Comparison of ENCODE assay signal across 14 cellular contexts in genomic region chr11:76767659-76768058, GRCh38. TPM values are rescaled to one million over a fixed set of nuclear protein-coding genes. Genes with fewer than 3 reads are reported as not detected.
DNase-seq lines count a peak whose midpoint lies in the region; ATAC-seq and TF ChIP-seq lines count a peak whose summit lies in the region.
"Had no signal": no experiment of that assay in that cellular context is flagged by ENCODE, and none has a peak within 500 bp of the region (broad histone marks: within the 10 kb centered on the region; RNA-seq: fewer than 3 reads in every experiment).

No MANE protein-coding gene starts in this region.

- no peaks in the 10 kb centered on the region for H3K9me3 Mint-ChIP-seq in activated naive CD8-positive, alpha-beta T cell treated with anti-CD3 and anti-CD28 coated beads, Interleukin-2, amount 10 ng/mL, durations not matched to agents 7 days and 5 days
- no peaks in the 10 kb centered on the region for H3K9me3 Mint-ChIP-seq in activated naive CD8-positive, alpha-beta T cell treated with anti-CD3 and anti-CD28 coated beads for 36 hours

- TF ChIP-seq CTCF in mammary epithelial cell (conservative IDR thresholded peaks at IDR 0.05 in 1 of 2, IDR thresholded peaks at IDR 0.05 in 1 of 2; ENCODE audit: extremely low read depth in 1 of 2, insufficient read depth in 1 of 2, low read depth in 1 of 2, low read length in 2 of 2), result no peak

- POLR2A ChIA-PET in activated naive CD8-positive, alpha-beta T cell treated with anti-CD3 and anti-CD28 coated beads, Interleukin-2, amount 10 ng/mL, durations not matched to agents 7 days and 5 days (lab: Charles Lee), result no interaction called here

- no peak overlapping the region for H3K4me3 ChIP-seq in mammary epithelial cell (replicated peaks in 1 of 3; ENCODE audit: insufficient read depth in 1 of 3, low read depth in 2 of 3, low read length in 3 of 3)
- no peak overlapping the region for H3K4me3 ChIP-seq in mucosa of stomach (ENCODE audit: low read length)
- H3K4me3 ChIP-seq: adrenal gland, coronary artery had no signal

- no peaks in the 10 kb centered on the region for H3K9me3 ChIP-seq in mammary epithelial cell (replicated peaks; ENCODE audit: insufficient read depth, low read length)
- H3K9me3 ChIP-seq in mucosa of stomach (ENCODE audit: control insufficient read depth, low read length), result no peaks in the 10 kb centered on the region
- H3K9me3 ChIP-seq: adrenal gland had no signal

- no peaks in the 10 kb centered on the region for H3K36me3 ChIP-seq in mammary epithelial cell (ENCODE audit: insufficient read depth, low read length)
- no peaks in the 10 kb centered on the region for H3K36me3 ChIP-seq in mucosa of stomach (ENCODE audit: control insufficient read depth, insufficient read depth, low read length)
- H3K36me3 ChIP-seq: adrenal gland had no signal

- H3K27ac ChIP-seq in mammary epithelial cell (ENCODE audit: insufficient read depth, low read depth, low read length), result no peak overlapping the region

- H4K20me1 ChIP-seq in mammary epithelial cell (ENCODE audit: insufficient read depth, low read length), result no peaks in the 10 kb centered on the region

- DNase-seq in activated naive CD8-positive, alpha-beta T cell treated with anti-CD3 and anti-CD28 coated beads, Interleukin-2, amount 10 ng/mL, durations not matched to agents 7 days and 5 days, result no peak
- DNase-seq in activated naive CD8-positive, alpha-beta T cell treated with anti-CD3 and anti-CD28 coated beads for 36 hours, result no peak
- DNase-seq in mammary epithelial cell (no peak), NCI-H1092 treated with DMSO at 0.1 percent for 48 hours (lab: John Stamatoyannopoulos, UW) (no peak), foreskin melanocyte (no peak)
- DNase-seq in stimulated activated CD4-positive, alpha-beta T cell treated with anti-CD3 and anti-CD28 coated beads, Interleukin-4, amount 100 ng/mL, for 4 hours, result no peak
- DNase-seq: activated CD8-positive, alpha-beta memory T cell treated with anti-CD3 and anti-CD28 coated beads, Interleukin-2, amount 50 U/mL, for 48 hours; NCI-H1436; NCI-H510A; T1000 had no signal

- no peak for ATAC-seq in activated naive CD8-positive, alpha-beta T cell treated with anti-CD3 and anti-CD28 coated beads, Interleukin-2, amount 10 ng/mL, durations not matched to agents 7 days and 5 days (ENCODE audit: low read depth)
- no peak for ATAC-seq in GM21528 (IDR thresholded peaks at IDR 0.05; ENCODE audit: low FRiP score, unreplicated experiment)

- H2AFZ ChIP-seq in mammary epithelial cell (ENCODE audit: low read depth, low read length), result peak overlapping the region; percentile 62

- dilution Hi-C loops in mammary epithelial cell (cut with HindIII; ENCODE audit: low sequenced_read_pairs), result no loop called here

- intact Hi-C loops in mammary epithelial cell (cut with micrococcal nuclease), result loop anchor here (2.0 kb wide), 1 partner anchor 15 kb away; the partner anchor contains the start of gene TSKU

- no peaks in the 10 kb centered on the region for H3K27me3 ChIP-seq in mammary epithelial cell (ENCODE audit: insufficient read depth, low read length)
- H3K27me3 ChIP-seq in mucosa of stomach (ENCODE audit: control insufficient read depth, insufficient read depth, low read length), result no peaks in the 10 kb centered on the region
- H3K27me3 ChIP-seq: adrenal gland had no signal

- in situ Hi-C loops in mammary epithelial cell (cut with MboI; ENCODE audit: low sequenced_read_pairs in 2 of 2), result no loop called here

- 44% methylated on average over 3 of the region's 5 CpGs for WGBS in mammary epithelial cell (ENCODE audit: low coverage, missing lambda C conversion rate)

- no peaks in the 10 kb centered on the region for H3K27me3 Mint-ChIP-seq in activated naive CD8-positive, alpha-beta T cell treated with anti-CD3 and anti-CD28 coated beads, Interleukin-2, amount 10 ng/mL, durations not matched to agents 7 days and 5 days
- H3K27me3 Mint-ChIP-seq in activated naive CD8-positive, alpha-beta T cell treated with anti-CD3 and anti-CD28 coated beads for 36 hours, result no peaks in the 10 kb centered on the region

- H3K4me1 ChIP-seq in mammary epithelial cell (ENCODE audit: insufficient read depth, low read length), result peaks cover 62% of the 10 kb centered on the region
- H3K4me1 ChIP-seq in mucosa of stomach (ENCODE audit: control insufficient read depth, insufficient read depth, low read length), result peaks cover 76% of the 10 kb centered on the region

- no peaks in the 10 kb centered on the region for H3K36me3 Mint-ChIP-seq in activated naive CD8-positive, alpha-beta T cell treated with anti-CD3 and anti-CD28 coated beads, Interleukin-2, amount 10 ng/mL, durations not matched to agents 7 days and 5 days
- no peaks in the 10 kb centered on the region for H3K36me3 Mint-ChIP-seq in activated naive CD8-positive, alpha-beta T cell treated with anti-CD3 and anti-CD28 coated beads for 36 hours

- no peak overlapping the region for H3K9ac ChIP-seq in mammary epithelial cell (ENCODE audit: insufficient read depth, low read length)
- peak overlapping the region; percentile 22 for H3K9ac ChIP-seq in mucosa of stomach (ENCODE audit: low read length)

- no peaks in the 10 kb centered on the region for H3K79me2 ChIP-seq in mammary epithelial cell (ENCODE audit: insufficient read depth, low read length)

- peak overlapping the region; percentile 43 for H3K4me2 ChIP-seq in mammary epithelial cell (ENCODE audit: insufficient read depth, low read depth, low read length)

- H3K27ac Mint-ChIP-seq in activated naive CD8-positive, alpha-beta T cell treated with anti-CD3 and anti-CD28 coated beads, Interleukin-2, amount 10 ng/mL, durations not matched to agents 7 days and 5 days, result peak overlapping the region; percentile 94
- H3K27ac Mint-ChIP-seq in activated naive CD8-positive, alpha-beta T cell treated with anti-CD3 and anti-CD28 coated beads for 36 hours, result no peak overlapping the region

- peak overlapping the region; percentile 84 for H3K4me3 Mint-ChIP-seq in activated naive CD8-positive, alpha-beta T cell treated with anti-CD3 and anti-CD28 coated beads, Interleukin-2, amount 10 ng/mL, durations not matched to agents 7 days and 5 days
- H3K4me3 Mint-ChIP-seq in activated naive CD8-positive, alpha-beta T cell treated with anti-CD3 and anti-CD28 coated beads for 36 hours, result no peak overlapping the region

- peaks cover 48% of the 10 kb centered on the region for H3K4me1 Mint-ChIP-seq in activated naive CD8-positive, alpha-beta T cell treated with anti-CD3 and anti-CD28 coated beads, Interleukin-2, amount 10 ng/mL, durations not matched to agents 7 days and 5 days
- H3K4me1 Mint-ChIP-seq in activated naive CD8-positive, alpha-beta T cell treated with anti-CD3 and anti-CD28 coated beads for 36 hours, result peaks cover 20% of the 10 kb centered on the region

- BruUV-seq in mammary epithelial cell (replicated peaks; lab: Mats Ljungman, UMichigan), result no TSS peak

- CTCF ChIA-PET in mammary epithelial cell (lab: Charles Lee; ENCODE audit: low non-redundant PET), result no interaction called here

RNA-seq across cellular contexts. Expression of gene TSKU, which starts 15.5 kb away (rescaled TPM):
- 1 to 10 TPM; 2.4 to 2.8 TPM for total RNA-seq in activated naive CD8-positive, alpha-beta T cell treated with anti-CD3 and anti-CD28 coated beads, Interleukin-2, amount 10 ng/mL, durations not matched to agents 7 days and 5 days
- 1 to 10 TPM; 2.7 to 3.7 TPM for total RNA-seq in activated naive CD8-positive, alpha-beta T cell treated with anti-CD3 and anti-CD28 coated beads for 36 hours
- total RNA-seq in mammary epithelial cell, result 10 to 100 TPM; 41.3 to 49.6 TPM
- 51.9 TPM for polyA plus RNA-seq in mammary epithelial cell
- 57.2 TPM for polyA minus RNA-seq in mammary epithelial cell

Comparison
In these comparisons a context has a peak if more than half of its experiments do, and no peak if none do; other contexts are left out.
1. RNA of gene TSKU, which starts 15.5 kb away (total RNA-seq): 41.3 to 49.6 TPM in mammary epithelial cell; 2.7 to 3.7 TPM in activated naive CD8-positive, alpha-beta T cell treated with anti-CD3 and anti-CD28 coated beads for 36 hours and 2.4 to 2.8 TPM in activated naive CD8-positive, alpha-beta T cell treated with anti-CD3 and anti-CD28 coated beads, Interleukin-2, amount 10 ng/mL, durations not matched to agents 7 days and 5 days; every median in the first group is over 4 times any median in the second.